12 cellular contexts compared by ENCODE assay signal in the genomic region with DNA sequence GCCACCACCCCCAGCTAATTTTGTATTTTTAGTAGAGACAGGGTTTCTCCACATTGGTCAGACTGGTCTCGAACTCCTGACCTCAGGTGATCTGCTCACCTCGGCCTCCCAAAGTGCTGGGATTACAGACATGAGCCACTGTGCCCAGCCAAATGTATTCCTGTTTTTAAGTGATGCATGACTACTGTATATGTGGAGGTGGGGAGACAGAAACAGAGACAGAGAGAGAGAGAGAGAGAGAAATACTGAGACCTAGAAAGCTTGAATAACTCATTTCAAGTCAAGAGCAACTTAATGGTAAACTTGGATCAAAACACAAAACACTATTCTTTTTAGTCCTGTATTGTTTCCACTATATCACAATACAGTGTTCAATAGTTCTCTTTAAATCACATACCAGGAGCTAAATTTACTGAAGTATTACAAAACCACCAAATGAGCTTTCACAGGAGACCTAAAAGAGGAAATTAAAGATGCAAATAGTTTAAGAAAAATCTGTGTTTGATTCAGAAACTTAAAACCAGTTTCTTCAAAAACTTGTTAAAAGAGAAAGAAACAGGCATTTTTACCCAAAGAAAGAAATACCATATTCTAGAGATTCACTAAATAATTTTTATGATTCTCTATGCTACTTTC.
A peak's percentile ranks its signal among the peaks of the same experiment; 100 is the strongest.
DNase-seq lines count a peak whose midpoint lies in the region; ATAC-seq and TF ChIP-seq lines count a peak whose summit lies in the region.
"Had no signal": no experiment of that assay in that cellular context is flagged by ENCODE, and none has a peak within 500 bp of the region (broad histone marks: within the 10 kb centered on the region; RNA-seq: fewer than 3 reads in every experiment).

No MANE protein-coding gene starts in this region.

- H3K36me3 ChIP-seq in OCI-LY7 (ENCODE audit: insufficient read depth, low read length) (no peaks in the 10 kb centered on the region), smooth muscle cell (ENCODE audit: low read depth) (no peaks in the 10 kb centered on the region)
- H3K36me3 ChIP-seq: ovary had no signal

- CTCF ChIA-PET in OCI-LY7 (lab: Charles Lee; ENCODE audit: unreplicated experiment): interaction anchor here (0.6 kb wide), 1 partner anchor 70 kb away, joined by 3 read pairs; no protein-coding TSS in a partner anchor

- no peaks in the 10 kb centered on the region for H3K9me3 Mint-ChIP-seq in activated CD4-positive, alpha-beta T cell treated with anti-CD3 and anti-CD28 coated beads, Interleukin-2, amount 10 ng/mL, durations not matched to agents 24 days and 14 days

- no peaks in the 10 kb centered on the region for H3K27me3 Mint-ChIP-seq in activated CD4-positive, alpha-beta T cell treated with anti-CD3 and anti-CD28 coated beads, Interleukin-2, amount 10 ng/mL, durations not matched to agents 24 days and 14 days

- peak; percentile 14 for ATAC-seq in HG03097 (IDR thresholded peaks at IDR 0.05; ENCODE audit: low FRiP score, unreplicated experiment)

- H3K27ac ChIP-seq in OCI-LY7 (ENCODE audit: low read depth, low read length, poor library complexity, severe bottlenecking): peak overlapping the region; percentile 1
- H3K27ac ChIP-seq in smooth muscle cell (ENCODE audit: low read depth): peak overlapping the region; percentile 66
- no peak overlapping the region for H3K27ac ChIP-seq in substantia nigra (ENCODE audit: low read depth, low read length, poor library complexity, severe bottlenecking)
- H3K27ac ChIP-seq: ovary had no signal

- DNase-seq in activated CD4-positive, alpha-beta T cell treated with anti-CD3 and anti-CD28 coated beads, Interleukin-2, amount 10 ng/mL, durations not matched to agents 24 days and 14 days: no peak
- no peak for DNase-seq in activated CD4-positive, alpha-beta T cell treated with anti-CD3 and anti-CD28 coated beads, Interleukin-2, amount 50 U/mL, for 1 hour
- DNase-seq in OCI-LY7 (ENCODE audit: low spot score): peak; percentile 14
- DNase-seq in smooth muscle cell (lab: John Stamatoyannopoulos, UW; ENCODE audit: unreplicated experiment): no peak
- DNase-seq in substantia nigra (lab: John Stamatoyannopoulos, UW): no peak
- DNase-seq in HuH-7.5 (ENCODE audit: low spot score): no peak
- DNase-seq in ACHN: no peak
- DNase-seq: caudate nucleus, islet precursor cell, NCI-H774, ovary had no signal

- H3K4me1 ChIP-seq in OCI-LY7 (ENCODE audit: insufficient read depth, low read length, poor library complexity, severe bottlenecking) (peaks cover 15% of the 10 kb centered on the region), smooth muscle cell (ENCODE audit: low read depth) (peaks cover 5% of the 10 kb centered on the region)

- H3K4me3 ChIP-seq in OCI-LY7 (ENCODE audit: low read depth, low read length, poor library complexity, severe bottlenecking) (no peak overlapping the region), smooth muscle cell (no peak overlapping the region)
- H3K4me3 ChIP-seq: ovary had no signal

- POLR2A ChIA-PET in OCI-LY7 (lab: Charles Lee): interaction anchor here (0.5 to 5.3 kb wide), 6 partner anchors 11 to 103 kb away, joined by 3 to 42 read pairs (median 4); no protein-coding TSS in a partner anchor

- no peaks in the 10 kb centered on the region for H3K9me2 ChIP-seq in OCI-LY7 (ENCODE audit: insufficient read depth, low read length)

- TF ChIP-seq CTCF in OCI-LY7 (conservative IDR thresholded peaks at IDR 0.05; ENCODE audit: low read length) (no peak), smooth muscle cell (IDR thresholded peaks at IDR 0.05; ENCODE audit: borderline replicate concordance, insufficient read depth, poor library complexity, severe bottlenecking) (no peak)

- peaks cover 23% of the 10 kb centered on the region for H3F3A ChIP-seq in smooth muscle cell (ENCODE audit: low read depth)

- peak overlapping the region; percentile 42 for H3K4me2 ChIP-seq in OCI-LY7 (ENCODE audit: low read length)
- peak overlapping the region; percentile 1 for H3K4me2 ChIP-seq in smooth muscle cell

- WGBS in smooth muscle cell (ENCODE audit: low lambda C conversion rate): 97% methylated on average over 2 of the region's 2 CpGs

- no peak overlapping the region for H3K4me3 Mint-ChIP-seq in activated CD4-positive, alpha-beta T cell treated with anti-CD3 and anti-CD28 coated beads, Interleukin-2, amount 10 ng/mL, durations not matched to agents 24 days and 14 days

- intact Hi-C loops in activated CD4-positive, alpha-beta T cell treated with anti-CD3 and anti-CD28 coated beads, Interleukin-2, amount 10 ng/mL, durations not matched to agents 24 days and 14 days (cut with micrococcal nuclease): no loop called here
- intact Hi-C loops in OCI-LY7 (cut with micrococcal nuclease; ENCODE audit: unreplicated experiment): no loop called here

- H3K9me3 ChIP-seq in OCI-LY7 (ENCODE audit: low read length): no peaks in the 10 kb centered on the region
- no peaks in the 10 kb centered on the region for H3K9me3 ChIP-seq in smooth muscle cell (replicated peaks; ENCODE audit: low read depth)
- H3K9me3 ChIP-seq: ovary had no signal

- H2AFZ ChIP-seq in OCI-LY7 (ENCODE audit: low read length): peak overlapping the region; percentile 59
- no peak overlapping the region for H2AFZ ChIP-seq in smooth muscle cell (ENCODE audit: low read depth)

- in situ Hi-C loops in ACHN (cut with HindIII; ENCODE audit: low pct_ligation_motif_present, low pct_unique_long_range_greater_than_20kb, low sequenced_read_pairs): no loop called here

- H3K79me2 ChIP-seq in OCI-LY7 (ENCODE audit: insufficient read depth, low read depth, low read length): no peaks in the 10 kb centered on the region
- no peaks in the 10 kb centered on the region for H3K79me2 ChIP-seq in smooth muscle cell (ENCODE audit: low read depth)

- H4K20me1 ChIP-seq in OCI-LY7 (ENCODE audit: insufficient read depth, low read length) (no peaks in the 10 kb centered on the region), smooth muscle cell (ENCODE audit: low read depth) (no peaks in the 10 kb centered on the region)

- no TSS peak for BruUV-seq in OCI-LY7 (replicated peaks; lab: Mats Ljungman, UMichigan)

- peak overlapping the region; percentile 12 for H3K9ac ChIP-seq in smooth muscle cell (ENCODE audit: low read depth)

- peaks cover 9% of the 10 kb centered on the region for H3K4me1 Mint-ChIP-seq in activated CD4-positive, alpha-beta T cell treated with anti-CD3 and anti-CD28 coated beads, Interleukin-2, amount 10 ng/mL, durations not matched to agents 24 days and 14 days

- H3K36me3 Mint-ChIP-seq in activated CD4-positive, alpha-beta T cell treated with anti-CD3 and anti-CD28 coated beads, Interleukin-2, amount 10 ng/mL, durations not matched to agents 24 days and 14 days (ENCODE audit: low read depth): no peaks in the 10 kb centered on the region

- H3K27me3 ChIP-seq in smooth muscle cell (ENCODE audit: low read depth): no peaks in the 10 kb centered on the region
- H3K27me3 ChIP-seq: ovary had no signal

- peak overlapping the region; percentile 47 for H3K27ac Mint-ChIP-seq in activated CD4-positive, alpha-beta T cell treated with anti-CD3 and anti-CD28 coated beads, Interleukin-2, amount 10 ng/mL, durations not matched to agents 24 days and 14 days
